Comparison of ENCODE assay signal across 28 cellular contexts in the genomic region with DNA sequence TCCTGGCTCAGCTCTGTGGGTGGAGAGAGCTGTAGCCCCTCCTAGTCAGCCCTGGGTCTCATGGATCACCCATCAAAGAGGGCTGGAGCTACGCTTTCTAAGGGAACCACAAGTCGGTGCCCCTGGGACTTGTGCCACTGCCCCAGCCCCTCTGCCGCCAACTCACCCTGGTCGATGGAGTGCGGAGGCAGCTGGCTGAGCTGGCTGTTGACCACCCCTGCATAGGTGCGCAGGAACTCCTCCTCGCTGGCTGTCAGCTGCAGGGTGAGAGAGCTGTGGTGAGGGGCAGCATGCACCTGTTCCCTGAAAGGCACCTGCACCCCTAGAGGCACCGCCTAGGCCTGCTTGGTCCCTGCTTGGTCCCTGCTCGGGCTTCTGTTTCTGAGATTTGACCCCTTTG. TPM values are rescaled to one million over a fixed set of nuclear protein-coding genes. Genes with fewer than 3 reads are reported as not detected.
A peak's percentile ranks its signal among the peaks of the same experiment; 100 is the strongest.
DNase-seq lines count a peak whose midpoint lies in the region; ATAC-seq and TF ChIP-seq lines count a peak whose summit lies in the region.
"Had no signal": no experiment of that assay in that cellular context is flagged by ENCODE, and none has a peak within 500 bp of the region (broad histone marks: within the 10 kb centered on the region; RNA-seq: fewer than 3 reads in every experiment).

No MANE protein-coding gene starts in this region.

- TF ChIP-seq POLR2A in suprapubic skin (IDR thresholded peaks at IDR 0.05) (no peak), prostate gland (IDR thresholded peaks at IDR 0.05) (no peak)

- H3K27me3 ChIP-seq in BLaER1 (no peaks in the 10 kb centered on the region), foreskin keratinocyte (no peaks in the 10 kb centered on the region), suprapubic skin (no peaks in the 10 kb centered on the region), prostate gland (replicated peaks; ENCODE audit: insufficient read depth) (no peaks in the 10 kb centered on the region)
- H3K27me3 ChIP-seq: SJCRH30 had no signal

- no peaks in the 10 kb centered on the region for H3K9me3 ChIP-seq in BLaER1
- no peaks in the 10 kb centered on the region for H3K9me3 ChIP-seq in suprapubic skin
- no peaks in the 10 kb centered on the region for H3K9me3 ChIP-seq in prostate gland
- H3K9me3 ChIP-seq: SJCRH30 had no signal

- DNase-seq in NAMALWA (ENCODE audit: low spot score) (peak; percentile 59), foreskin keratinocyte (no peak), suprapubic skin (ENCODE audit: low spot score in 2 of 2) (no peak), activated gamma-delta T cell treated with Interleukin-2 at 50 U/mL for 16 hours (no peak), prostate gland (ENCODE audit: low spot score) (no peak)
- DNase-seq: 8988T; C1 segment of cervical spinal cord; CD4-positive, alpha-beta memory T cell; COR-L47; EL; GDM1; GOT3; Kasumi-1; NCI-H1105 treated with DMSO at 0.1 percent for 48 hours; NCI-H146; NCI-H1930; NCI-H2107; NCI-H524 treated with DMSO at 0.1 percent for 48 hours; NCI-H774; PC-3; SJCRH30 had no signal

- intact Hi-C loops in prostate gland (cut with DNase I) = loop anchor here (10.0 kb wide), 2 partner anchors 284 to 464 kb away; no protein-coding TSS in a partner anchor

- H3K9ac ChIP-seq in BLaER1 = no peak overlapping the region

- no peak for TF ChIP-seq EP300 in suprapubic skin (IDR thresholded peaks at IDR 0.05)

- 84% methylated on average over 2 of the region's 9 CpGs for WGBS in suprapubic skin
- WGBS in prostate gland = 87% methylated on average over 7 of the region's 9 CpGs

- H3K4me1 ChIP-seq in BLaER1 = peaks cover 60% of the 10 kb centered on the region
- peaks cover 33% of the 10 kb centered on the region for H3K4me1 ChIP-seq in foreskin keratinocyte
- peaks cover 80% of the 10 kb centered on the region for H3K4me1 ChIP-seq in suprapubic skin
- peaks cover 2% of the 10 kb centered on the region for H3K4me1 ChIP-seq in prostate gland (replicated peaks)

- TF ChIP-seq CTCF in foreskin keratinocyte (conservative IDR thresholded peaks at IDR 0.05) = no peak
- no peak for TF ChIP-seq CTCF in suprapubic skin (IDR thresholded peaks at IDR 0.05)
- TF ChIP-seq CTCF in prostate gland (IDR thresholded peaks at IDR 0.05) = no peak

- ATAC-seq in foreskin keratinocyte (no peak), GM18861 (IDR thresholded peaks at IDR 0.05; ENCODE audit: unreplicated experiment) (no peak)
- ATAC-seq: GM12878, HCT116, K562, PC-3, Right ventricle myocardium inferior, SK-N-SH treated with all-trans-retinoic acid at 6 μM for 48 hours had no signal

- peaks cover 20% of the 10 kb centered on the region; the same call in 1 of the 2 replicates for H4K20me1 ChIP-seq in BLaER1

- H3K4me3 ChIP-seq in BLaER1 (no peak overlapping the region), suprapubic skin (no peak overlapping the region), prostate gland (no peak overlapping the region)
- H3K4me3 ChIP-seq: GM12878, K562, SJCRH30 had no signal

- peaks cover 17% of the 10 kb centered on the region for H3K36me3 ChIP-seq in BLaER1
- peaks cover 57% of the 10 kb centered on the region for H3K36me3 ChIP-seq in suprapubic skin
- no peaks in the 10 kb centered on the region for H3K36me3 ChIP-seq in prostate gland
- H3K36me3 ChIP-seq: SJCRH30 had no signal

- H3K27ac ChIP-seq in BLaER1 = no peak overlapping the region
- H3K27ac ChIP-seq in foreskin keratinocyte = peak overlapping the region; percentile 72
- peak overlapping the region; percentile 83 for H3K27ac ChIP-seq in suprapubic skin
- H3K27ac ChIP-seq in prostate gland = no peak overlapping the region
- H3K27ac ChIP-seq: SJCRH30 had no signal

- peak overlapping the region; percentile 53 for H3K4me2 ChIP-seq in BLaER1

RNA-seq across cellular contexts. Expression of a gene that starts 39.0 kb away (rescaled TPM):
- total RNA-seq in foreskin keratinocyte = 136 and 150 TPM in 2 replicates
- 163 and 183 TPM in 2 replicates for polyA plus RNA-seq in foreskin keratinocyte
- total RNA-seq in suprapubic skin = 100 to 1,000 TPM; 197 to 538 (median 406) TPM
- 100 to 1,000 TPM in 1 of 2 donors, 10 to 100 TPM in 1; 56.9 to 101 TPM for total RNA-seq in prostate gland

RNA-seq across cellular contexts. Expression of a gene that starts 47.3 kb away (rescaled TPM):
- total RNA-seq in foreskin keratinocyte (287 and 346 TPM in 2 replicates), suprapubic skin (100 to 1,000 TPM; 118 to 202 (median 165) TPM), prostate gland (100 to 1,000 TPM; 133 to 230 TPM)
- 237 and 287 TPM in 2 replicates for polyA plus RNA-seq in foreskin keratinocyte

Comparison
In these comparisons a context has a peak if more than half of its experiments do, and no peak if none do; other contexts are left out.
1. H3K27ac ChIP-seq: peak in foreskin keratinocyte (single experiment) and suprapubic skin (single experiment); none in BLaER1 (single experiment) and prostate gland (0 of 2).